Comparison of ENCODE assay signal across 7 cellular contexts in the genomic region with DNA sequence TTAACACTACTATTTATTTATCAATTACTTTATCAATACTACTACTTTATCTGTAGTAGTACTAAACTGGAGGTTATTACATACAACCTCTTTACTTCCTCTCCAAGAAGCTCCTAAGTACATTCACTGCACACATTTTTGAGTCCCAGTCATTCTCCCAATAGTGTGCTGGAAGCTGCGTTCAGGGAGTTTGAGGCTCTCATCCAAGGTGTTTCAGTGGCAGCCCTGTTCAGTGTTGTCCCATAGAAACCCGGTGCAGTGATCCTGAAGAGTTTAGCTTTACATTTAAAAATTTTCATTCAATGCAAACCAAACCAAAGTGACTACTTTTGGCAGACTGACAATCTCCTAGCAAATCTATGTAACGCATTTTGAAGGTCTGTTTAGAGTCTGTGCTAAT. TPM values are rescaled to one million over a fixed set of nuclear protein-coding genes. Genes with fewer than 3 reads are reported as not detected.
"Had no signal": no experiment of that assay in that cellular context is flagged by ENCODE, and none has a peak within 500 bp of the region (broad histone marks: within the 10 kb centered on the region; RNA-seq: fewer than 3 reads in every experiment).

No MANE protein-coding gene starts in this region.

RNA-seq across cellular contexts. Expression of a gene that starts 46.9 kb away (rescaled TPM):
- total RNA-seq: LHCN-M2, MCF 10A, NCI-H460, OCI-LY7, Peyer's patch, Right ventricle myocardium superior, SJSA1 had no signal
